Comparison of ENCODE assay signal across 10 cellular contexts in genomic region chr3:52218953-52219650, GRCh38. TPM values are rescaled to one million over a fixed set of nuclear protein-coding genes. Genes with fewer than 3 reads are reported as not detected.
DNase-seq lines count a peak whose midpoint lies in the region; ATAC-seq and TF ChIP-seq lines count a peak whose summit lies in the region.
"Had no signal": no experiment of that assay in that cellular context is flagged by ENCODE, and none has a peak within 500 bp of the region (broad histone marks: within the 10 kb centered on the region; RNA-seq: fewer than 3 reads in every experiment).

No MANE protein-coding gene starts in this region.

- H3K36me3 ChIP-seq in CD4-positive, CD25-positive, alpha-beta regulatory T cell (ENCODE audit: control insufficient read depth, insufficient read depth, low read length): peaks cover 14% of the 10 kb centered on the region
- peaks cover 44% of the 10 kb centered on the region for H3K36me3 ChIP-seq in Karpas-422 (ENCODE audit: insufficient read depth, low read length)
- H3K36me3 ChIP-seq in neuron (ENCODE audit: insufficient read depth, low read length): peaks cover 17% of the 10 kb centered on the region
- no peaks in the 10 kb centered on the region for H3K36me3 ChIP-seq in smooth muscle cell (ENCODE audit: low read depth)

- ATAC-seq in CD4-positive, CD25-positive, alpha-beta regulatory T cell (ENCODE audit: low read depth in 2 of 2): no peak
- no peak for ATAC-seq in effector memory CD8-positive, alpha-beta T cell (replicated peaks)
- ATAC-seq in omental fat pad (ENCODE audit: low FRiP score): no peak

- H3K9me3 Mint-ChIP-seq in CD4-positive, CD25-positive, alpha-beta regulatory T cell: peaks cover 0 to 1% (median 0%) of the 10 kb centered on the region in 7 donors
- no peaks in the 10 kb centered on the region for H3K9me3 Mint-ChIP-seq in effector memory CD8-positive, alpha-beta T cell

- H3K4me2 ChIP-seq in Karpas-422 (ENCODE audit: low read depth, low read length, poor library complexity, severe bottlenecking): no peak overlapping the region
- H3K4me2 ChIP-seq in smooth muscle cell: no peak overlapping the region

- peak overlapping the region; percentile 59 to 97 (median 67) for H3K27ac Mint-ChIP-seq in CD4-positive, CD25-positive, alpha-beta regulatory T cell
- peak overlapping the region; percentile 94 for H3K27ac Mint-ChIP-seq in effector memory CD8-positive, alpha-beta T cell

- no peak for DNase-seq in CD4-positive, CD25-positive, alpha-beta regulatory T cell
- no peak for DNase-seq in Karpas-422
- no peak for DNase-seq in effector memory CD8-positive, alpha-beta T cell
- no peak for DNase-seq in NCI-H748 (lab: John Stamatoyannopoulos, UW; ENCODE audit: unreplicated experiment)
- no peak for DNase-seq in smooth muscle cell (lab: John Stamatoyannopoulos, UW; ENCODE audit: unreplicated experiment)
- DNase-seq in dedifferentiated amniotic fluid mesenchymal stem cell (ENCODE audit: extremely low spot score): no peak
- DNase-seq in omental fat pad (ENCODE audit: low spot score): no peak
- DNase-seq: NCI-H2107 had no signal

- peaks cover 21 to 85% (median 56%) of the 10 kb centered on the region in 4 donors for H3K4me1 Mint-ChIP-seq in CD4-positive, CD25-positive, alpha-beta regulatory T cell
- H3K4me1 Mint-ChIP-seq in effector memory CD8-positive, alpha-beta T cell (ENCODE audit: low read depth in 2 of 2): peaks cover 51 to 76% of the 10 kb centered on the region in 2 donors

- H3K9me2 ChIP-seq in Karpas-422 (replicated peaks; ENCODE audit: insufficient read depth, low read length): no peaks in the 10 kb centered on the region

- H3K9ac ChIP-seq in Karpas-422 (ENCODE audit: low read length): no peak overlapping the region; the same call in 1 of the 2 replicates
- H3K9ac ChIP-seq in smooth muscle cell (ENCODE audit: low read depth): no peak overlapping the region

- peak overlapping the region; percentile 67 for H3K27ac ChIP-seq in CD4-positive, CD25-positive, alpha-beta regulatory T cell (ENCODE audit: insufficient read depth, low read length, poor library complexity, severe bottlenecking)
- H3K27ac ChIP-seq in Karpas-422 (ENCODE audit: low read length): peak overlapping the region; percentile 75
- H3K27ac ChIP-seq in smooth muscle cell (ENCODE audit: low read depth): no peak overlapping the region
- H3K27ac ChIP-seq: thoracic aorta had no signal

- H3K36me3 Mint-ChIP-seq in CD4-positive, CD25-positive, alpha-beta regulatory T cell: peaks cover 15% of the 10 kb centered on the region
- peaks cover 25% of the 10 kb centered on the region for H3K36me3 Mint-ChIP-seq in effector memory CD8-positive, alpha-beta T cell (ENCODE audit: insufficient read depth)

- no peaks in the 10 kb centered on the region for H3F3A ChIP-seq in smooth muscle cell (ENCODE audit: low read depth)

- H3K4me1 ChIP-seq in CD4-positive, CD25-positive, alpha-beta regulatory T cell (ENCODE audit: control insufficient read depth, insufficient read depth, low read length, poor library complexity, severe bottlenecking): peaks cover 77% of the 10 kb centered on the region
- H3K4me1 ChIP-seq in Karpas-422 (ENCODE audit: low read length) (peaks cover 51% of the 10 kb centered on the region), neuron (ENCODE audit: insufficient read depth, low read length) (peaks cover 12% of the 10 kb centered on the region), smooth muscle cell (ENCODE audit: low read depth) (no peaks in the 10 kb centered on the region)

- H2AFZ ChIP-seq in Karpas-422 (ENCODE audit: low read length) (no peak overlapping the region), neuron (ENCODE audit: low read depth, low read length) (peak overlapping the region; percentile 42), smooth muscle cell (ENCODE audit: low read depth) (no peak overlapping the region)

- no peak overlapping the region for H3K4me3 ChIP-seq in CD4-positive, CD25-positive, alpha-beta regulatory T cell (ENCODE audit: low read depth, low read length)
- H3K4me3 ChIP-seq in Karpas-422 (ENCODE audit: low read length): no peak overlapping the region
- no peak overlapping the region for H3K4me3 ChIP-seq in neuron (ENCODE audit: low read length)
- no peak overlapping the region for H3K4me3 ChIP-seq in smooth muscle cell
- H3K4me3 ChIP-seq: thoracic aorta had no signal

- TF ChIP-seq CTCF in smooth muscle cell (IDR thresholded peaks at IDR 0.05; ENCODE audit: borderline replicate concordance, insufficient read depth, poor library complexity, severe bottlenecking): no peak
- TF ChIP-seq CTCF in omental fat pad (IDR thresholded peaks at IDR 0.05): no peak

- 70% methylated on average over 6 of the region's 6 CpGs for WGBS in smooth muscle cell (ENCODE audit: low lambda C conversion rate)

- H3K9me3 ChIP-seq in CD4-positive, CD25-positive, alpha-beta regulatory T cell (ENCODE audit: control insufficient read depth in 2 of 2, low read length in 2 of 2): no peaks in the 10 kb centered on the region
- no peaks in the 10 kb centered on the region for H3K9me3 ChIP-seq in Karpas-422 (ENCODE audit: low read length)
- H3K9me3 ChIP-seq in neuron (ENCODE audit: low read length): no peaks in the 10 kb centered on the region
- no peaks in the 10 kb centered on the region for H3K9me3 ChIP-seq in smooth muscle cell (replicated peaks; ENCODE audit: low read depth)
- H3K9me3 ChIP-seq: thoracic aorta had no signal

- no peaks in the 10 kb centered on the region for H3K27me3 Mint-ChIP-seq in CD4-positive, CD25-positive, alpha-beta regulatory T cell
- H3K27me3 Mint-ChIP-seq in effector memory CD8-positive, alpha-beta T cell: no peaks in the 10 kb centered on the region

- H3K4me3 Mint-ChIP-seq in CD4-positive, CD25-positive, alpha-beta regulatory T cell: peak overlapping the region; percentile 53 to 80 (median 72)
- peak overlapping the region; percentile 75 to 77 for H3K4me3 Mint-ChIP-seq in effector memory CD8-positive, alpha-beta T cell

- no peaks in the 10 kb centered on the region for H3K27me3 ChIP-seq in CD4-positive, CD25-positive, alpha-beta regulatory T cell (ENCODE audit: control insufficient read depth, insufficient read depth, low read length)
- no peaks in the 10 kb centered on the region for H3K27me3 ChIP-seq in Karpas-422 (ENCODE audit: low read length)
- H3K27me3 ChIP-seq in neuron (ENCODE audit: insufficient read depth, low read length): no peaks in the 10 kb centered on the region
- no peaks in the 10 kb centered on the region for H3K27me3 ChIP-seq in smooth muscle cell (ENCODE audit: low read depth)

- H4K20me1 ChIP-seq in Karpas-422 (ENCODE audit: insufficient read depth, low read depth, low read length) (peaks cover 64% of the 10 kb centered on the region), smooth muscle cell (ENCODE audit: low read depth) (no peaks in the 10 kb centered on the region)

- H3K79me2 ChIP-seq in Karpas-422 (ENCODE audit: low read length) (peaks cover 48% of the 10 kb centered on the region), smooth muscle cell (ENCODE audit: low read depth) (no peaks in the 10 kb centered on the region)

RNA-seq across cellular contexts. Expression of gene TLR9, which starts 6.3 kb away (rescaled TPM):
- 0.27 TPM for total RNA-seq in CD4-positive, CD25-positive, alpha-beta regulatory T cell
- under 1 TPM in 1 of 4 donors, not detected in 3; 0.16 TPM for polyA plus RNA-seq in CD4-positive, CD25-positive, alpha-beta regulatory T cell
- total RNA-seq in Karpas-422 (2014; rRNA removed; shearing (Covaris generic); ENCODE audit: low replicate concordance): 7.4 and 26.5 TPM in 2 replicates
- total RNA-seq in smooth muscle cell: 0.09 TPM in 1 of 2 replicates, not detected in the other
- not detected in 2 replicates for polyA plus RNA-seq in smooth muscle cell
- under 1 TPM in 1 of 4 donors, not detected in 3; 0.19 TPM for total RNA-seq in omental fat pad
- total RNA-seq: thoracic aorta had no signal

RNA-seq across cellular contexts. Expression of gene TWF2, which starts 19.9 kb away (rescaled TPM):
- 62.4 TPM for total RNA-seq in CD4-positive, CD25-positive, alpha-beta regulatory T cell
- polyA plus RNA-seq in CD4-positive, CD25-positive, alpha-beta regulatory T cell: 100 to 1,000 TPM; 116 to 142 (median 131) TPM
- 42.0 and 76.3 TPM in 2 replicates for total RNA-seq in Karpas-422 (2014; rRNA removed; shearing (Covaris generic); ENCODE audit: low replicate concordance)
- total RNA-seq in smooth muscle cell: 71.8 and 80.9 TPM in 2 replicates
- 91.0 and 96.8 TPM in 2 replicates for polyA plus RNA-seq in smooth muscle cell
- 100 to 1,000 TPM in 1 of 4 donors, 10 to 100 TPM in 3; 50.1 to 116 (median 78.3) TPM for total RNA-seq in omental fat pad

RNA-seq across cellular contexts. Expression of gene ALAS1, which starts 21.1 kb away (rescaled TPM):
- total RNA-seq in CD4-positive, CD25-positive, alpha-beta regulatory T cell: 17.1 TPM
- polyA plus RNA-seq in CD4-positive, CD25-positive, alpha-beta regulatory T cell: 10 to 100 TPM; 22.4 to 41.4 (median 34.2) TPM
- total RNA-seq in Karpas-422 (2014; rRNA removed; shearing (Covaris generic); ENCODE audit: low replicate concordance): 24.8 and 41.6 TPM in 2 replicates
- total RNA-seq in smooth muscle cell: 35.7 and 50.2 TPM in 2 replicates
- 59.4 and 66.7 TPM in 2 replicates for polyA plus RNA-seq in smooth muscle cell
- total RNA-seq in omental fat pad: 10 to 100 TPM; 29.3 to 79.7 (median 31.0) TPM

RNA-seq across cellular contexts. Expression of gene PPM1M, which starts 26.5 kb away (rescaled TPM):
- 80.7 TPM for total RNA-seq in CD4-positive, CD25-positive, alpha-beta regulatory T cell
- 100 to 1,000 TPM in 1 of 4 donors, 10 to 100 TPM in 3; 55.5 to 104 (median 74.9) TPM for polyA plus RNA-seq in CD4-positive, CD25-positive, alpha-beta regulatory T cell
- 25.5 and 35.4 TPM in 2 replicates for total RNA-seq in Karpas-422 (2014; rRNA removed; shearing (Covaris generic); ENCODE audit: low replicate concordance)
- 6.0 and 7.0 TPM in 2 replicates for total RNA-seq in smooth muscle cell
- polyA plus RNA-seq in smooth muscle cell: 11.0 and 11.9 TPM in 2 replicates
- 10 to 100 TPM; 17.0 to 32.2 (median 23.9) TPM for total RNA-seq in omental fat pad

RNA-seq across cellular contexts. Expression of gene WDR82, which starts 59.3 kb away (rescaled TPM):
- 116 TPM for total RNA-seq in CD4-positive, CD25-positive, alpha-beta regulatory T cell
- polyA plus RNA-seq in CD4-positive, CD25-positive, alpha-beta regulatory T cell: 100 to 1,000 TPM in 2 of 4 donors, 10 to 100 TPM in 2; 85.9 to 111 (median 103) TPM
- 30.4 and 42.0 TPM in 2 replicates for total RNA-seq in Karpas-422 (2014; rRNA removed; shearing (Covaris generic); ENCODE audit: low replicate concordance)
- total RNA-seq in smooth muscle cell (48.3 and 48.6 TPM in 2 replicates), omental fat pad (10 to 100 TPM; 42.9 to 56.9 (median 51.4) TPM)
- 26.1 and 28.6 TPM in 2 replicates for polyA plus RNA-seq in smooth muscle cell
